7 cellular contexts compared by ENCODE assay signal in genomic region chr7:158941821-158942605, GRCh38.
"Had no signal": no experiment of that assay in that cellular context is flagged by ENCODE, and none has a peak within 500 bp of the region (broad histone marks: within the 10 kb centered on the region; RNA-seq: fewer than 3 reads in every experiment).

No MANE protein-coding gene starts in this region.

- DNase-seq: H9, HCEC 1CT, IMR-90 had no signal

- H3K27ac ChIP-seq: HL-60 had no signal

- H3K27ac Mint-ChIP-seq: GM23338, H9 had no signal

- H3K4me2 ChIP-seq: GM23338 had no signal

- ATAC-seq: GM23338 had no signal

- H3K4me3 ChIP-seq: GM23338 had no signal

- H3K4me1 Mint-ChIP-seq: GM23338, H9 had no signal

- H3K4me3 Mint-ChIP-seq: GM23338, H9 had no signal

- H2AFZ ChIP-seq: GM23338 had no signal

- FAIRE-seq: H1, H54 had no signal
